Comparison of ENCODE assay signal across 7 cellular contexts in the genomic region with DNA sequence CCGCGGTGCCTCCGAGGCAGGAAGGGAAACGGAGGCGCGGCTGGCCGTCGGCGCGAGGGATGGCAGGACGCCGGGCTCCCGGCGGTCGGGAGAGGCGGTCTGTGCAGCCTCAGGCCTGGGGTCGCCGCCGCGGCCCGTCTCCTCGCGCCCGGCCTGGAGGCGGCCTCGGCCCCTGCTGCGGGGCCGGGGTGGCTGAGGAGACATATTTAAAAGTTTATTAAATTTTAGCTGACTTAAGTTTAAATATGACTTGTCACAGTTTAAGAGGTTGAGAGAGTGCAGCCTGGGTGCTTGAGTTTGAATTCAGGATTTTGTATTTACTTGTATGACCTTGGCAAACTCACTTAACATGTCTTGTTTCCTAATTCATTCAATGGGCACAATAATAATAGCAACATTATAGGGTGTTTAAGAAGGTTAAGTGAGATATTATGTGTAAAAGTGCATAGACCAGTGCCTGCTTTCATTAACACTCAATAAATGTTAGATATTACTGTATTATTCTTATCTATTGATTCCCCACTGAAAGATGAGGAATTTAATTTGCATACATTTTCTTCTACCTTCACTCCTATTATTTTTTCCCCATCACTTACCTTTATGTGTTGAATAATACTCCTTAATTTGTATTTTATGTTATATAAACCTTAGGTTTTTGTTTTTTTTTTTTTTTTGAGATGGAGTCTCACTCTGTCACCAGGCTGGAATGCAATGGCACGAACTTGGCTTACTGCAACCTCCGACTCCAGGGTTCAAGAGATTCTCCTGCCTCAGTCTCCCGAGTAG. TPM values are rescaled to one million over a fixed set of nuclear protein-coding genes. Genes with fewer than 3 reads are reported as not detected.
DNase-seq lines count a peak whose midpoint lies in the region; ATAC-seq, FAIRE-seq and TF ChIP-seq lines count a peak whose summit lies in the region.

No MANE protein-coding gene starts in this region.

- CTCF ChIA-PET in activated CD8-positive, alpha-beta T cell treated with anti-CD3 and anti-CD28 coated beads for 36 hours (lab: Charles Lee): interaction anchor here (1.9 kb wide), 1 partner anchor 10 kb away, joined by 4 read pairs; no protein-coding TSS in a partner anchor

- intact Hi-C loops in activated CD8-positive, alpha-beta T cell treated with anti-CD3 and anti-CD28 coated beads for 36 hours (cut with micrococcal nuclease): no loop called here

- TF ChIP-seq CTCF in activated CD8-positive, alpha-beta T cell treated with anti-CD3 and anti-CD28 coated beads for 36 hours (IDR thresholded peaks at IDR 0.05): no peak
- no peak for TF ChIP-seq CTCF in GM20000 (IDR thresholded peaks at IDR 0.05; ENCODE audit: extremely low read depth, missing control alignments)

- FAIRE-seq in GM19239 (lab: Jason Lieb, UNC): peak; percentile 64

- POLR2A ChIA-PET in activated CD8-positive, alpha-beta T cell treated with anti-CD3 and anti-CD28 coated beads for 36 hours (lab: Charles Lee): interaction anchor here (0.7 to 1.4 kb wide), 5 partner anchors 10 to 410 kb away, joined by 3 to 7 read pairs (median 3); no protein-coding TSS in a partner anchor

- ATAC-seq in HG03025 (IDR thresholded peaks at IDR 0.05; ENCODE audit: low FRiP score, unreplicated experiment): peak; percentile 27
- peak; percentile 1 for ATAC-seq in activated CD8-positive, alpha-beta T cell treated with anti-CD3 and anti-CD28 coated beads for 36 hours

- H3K27me3 Mint-ChIP-seq in activated CD8-positive, alpha-beta T cell treated with anti-CD3 and anti-CD28 coated beads for 36 hours: no peaks in the 10 kb centered on the region

- H3K27ac ChIP-seq in substantia nigra (ENCODE audit: low read depth, low read length, poor library complexity, severe bottlenecking): peak overlapping the region; percentile 67

- H3K9me3 Mint-ChIP-seq in activated CD8-positive, alpha-beta T cell treated with anti-CD3 and anti-CD28 coated beads for 36 hours: no peaks in the 10 kb centered on the region

- H3K4me3 ChIP-seq in iPS-11a (ENCODE audit: low read depth, low read length): peak overlapping the region; percentile 72

- no peak for DNase-seq in GM19239 (ENCODE audit: insufficient read length, low spot score)
- DNase-seq in activated CD8-positive, alpha-beta T cell treated with anti-CD3 and anti-CD28 coated beads for 36 hours: no peak
- no peak for DNase-seq in substantia nigra (lab: John Stamatoyannopoulos, UW)
- no peak for DNase-seq in iPS-NIHi11 (ENCODE audit: low spot score)
- no peak for DNase-seq in GM20000 (ENCODE audit: low spot score)

- H3K27ac Mint-ChIP-seq in activated CD8-positive, alpha-beta T cell treated with anti-CD3 and anti-CD28 coated beads for 36 hours: peak overlapping the region; percentile 39

- peak overlapping the region; percentile 85 for H3K4me3 Mint-ChIP-seq in activated CD8-positive, alpha-beta T cell treated with anti-CD3 and anti-CD28 coated beads for 36 hours

- peaks cover 21% of the 10 kb centered on the region for H3K4me1 Mint-ChIP-seq in activated CD8-positive, alpha-beta T cell treated with anti-CD3 and anti-CD28 coated beads for 36 hours (ENCODE audit: low read depth)

- H3K36me3 Mint-ChIP-seq in activated CD8-positive, alpha-beta T cell treated with anti-CD3 and anti-CD28 coated beads for 36 hours (ENCODE audit: low read depth): no peaks in the 10 kb centered on the region

RNA-seq across cellular contexts. Expression of a gene that starts 0.7 kb away (rescaled TPM):
- 10 to 100 TPM; 14.8 to 17.0 TPM for total RNA-seq in activated CD8-positive, alpha-beta T cell treated with anti-CD3 and anti-CD28 coated beads for 36 hours

RNA-seq across cellular contexts. Expression of a gene that starts 27.8 kb away (rescaled TPM):
- total RNA-seq in activated CD8-positive, alpha-beta T cell treated with anti-CD3 and anti-CD28 coated beads for 36 hours: 10 to 100 TPM; 55.5 to 56.6 TPM
